In the genomic region with DNA sequence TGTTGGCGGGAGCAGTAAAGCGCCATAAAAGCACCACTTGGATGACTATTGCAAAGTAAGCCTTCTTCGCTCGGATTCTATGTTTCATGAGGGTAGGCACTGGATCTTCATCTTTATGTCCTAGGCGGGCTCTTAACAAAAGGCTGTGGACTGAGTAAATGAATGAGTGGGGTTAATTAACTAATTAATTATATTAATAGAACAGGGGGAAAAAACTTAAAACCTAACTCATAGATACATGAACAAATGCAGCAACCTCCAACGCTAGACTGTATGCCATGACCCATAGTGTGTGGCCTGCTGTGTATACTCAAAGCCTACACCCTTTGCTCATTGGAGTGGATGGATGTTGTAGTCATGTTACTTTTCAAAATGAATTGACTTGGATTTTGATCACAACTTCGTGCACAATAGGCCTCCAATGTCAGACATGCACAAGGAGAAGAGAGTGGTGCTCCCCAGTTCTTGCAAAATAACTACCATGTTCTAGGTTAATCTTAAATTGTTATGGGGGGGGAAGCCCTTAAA, we compare ENCODE assay signal across 8 cellular contexts. TPM values are rescaled to one million over a fixed set of nuclear protein-coding genes. Genes with fewer than 3 reads are reported as not detected.
DNase-seq lines count a peak whose midpoint lies in the region; ATAC-seq and TF ChIP-seq lines count a peak whose summit lies in the region.
"Had no signal": no experiment of that assay in that cellular context is flagged by ENCODE, and none has a peak within 500 bp of the region (broad histone marks: within the 10 kb centered on the region; RNA-seq: fewer than 3 reads in every experiment).

No MANE protein-coding gene starts in this region.

- H3K4me1 Mint-ChIP-seq in effector memory CD8-positive, alpha-beta T cell (ENCODE audit: low read depth in 2 of 2): peaks cover 26 to 38% of the 10 kb centered on the region in 2 donors
- peaks cover 19% of the 10 kb centered on the region for H3K4me1 Mint-ChIP-seq in progenitor cell of endocrine pancreas (ENCODE audit: low read depth)

- peak overlapping the region; percentile 84 for H3K9ac ChIP-seq in Karpas-422 (ENCODE audit: low read length)

- H3K36me3 ChIP-seq in Karpas-422 (ENCODE audit: insufficient read depth, low read length): no peaks in the 10 kb centered on the region

- no peaks in the 10 kb centered on the region for H3K27me3 Mint-ChIP-seq in effector memory CD8-positive, alpha-beta T cell
- peaks cover 80% of the 10 kb centered on the region for H3K27me3 Mint-ChIP-seq in progenitor cell of endocrine pancreas

- no peaks in the 10 kb centered on the region for H3K9me3 ChIP-seq in Karpas-422 (ENCODE audit: low read length)

- peaks cover 15% of the 10 kb centered on the region for H3K79me2 ChIP-seq in Karpas-422 (ENCODE audit: low read length)

- TF ChIP-seq CTCF in progenitor cell of endocrine pancreas (IDR thresholded peaks at IDR 0.05; ENCODE audit: unreplicated experiment): no peak

- no peaks in the 10 kb centered on the region for H3K9me3 Mint-ChIP-seq in effector memory CD8-positive, alpha-beta T cell
- no peaks in the 10 kb centered on the region for H3K9me3 Mint-ChIP-seq in progenitor cell of endocrine pancreas (ENCODE audit: low read depth)

- H3K4me2 ChIP-seq in Karpas-422 (ENCODE audit: low read depth, low read length, poor library complexity, severe bottlenecking): peak overlapping the region; percentile 73

- no peaks in the 10 kb centered on the region for H3K9me2 ChIP-seq in Karpas-422 (replicated peaks; ENCODE audit: insufficient read depth, low read length)

- H3K36me3 Mint-ChIP-seq in effector memory CD8-positive, alpha-beta T cell (ENCODE audit: insufficient read depth): peaks cover 32% of the 10 kb centered on the region
- no peaks in the 10 kb centered on the region for H3K36me3 Mint-ChIP-seq in progenitor cell of endocrine pancreas (ENCODE audit: insufficient read depth)

- ATAC-seq in effector memory CD8-positive, alpha-beta T cell (replicated peaks): no peak

- H3K27ac Mint-ChIP-seq in effector memory CD8-positive, alpha-beta T cell: peak overlapping the region; percentile 95 to 96
- no peak overlapping the region for H3K27ac Mint-ChIP-seq in progenitor cell of endocrine pancreas

- DNase-seq in Karpas-422: no peak
- DNase-seq in effector memory CD8-positive, alpha-beta T cell: no peak
- no peak for DNase-seq in progenitor cell of endocrine pancreas (ENCODE audit: low spot score, unreplicated experiment)
- no peak for DNase-seq in COLO668 (lab: John Stamatoyannopoulos, UW; ENCODE audit: unreplicated experiment)
- no peak for DNase-seq in NCI-H1694 treated with DMSO at 0.1 percent for 48 hours (lab: John Stamatoyannopoulos, UW)
- DNase-seq in NCI-H524 (lab: John Stamatoyannopoulos, UW): no peak
- DNase-seq: substantia nigra had no signal

- peak overlapping the region; percentile 78; the same call in 1 of the 2 replicates for H2AFZ ChIP-seq in Karpas-422 (ENCODE audit: low read length)

- H4K20me1 ChIP-seq in Karpas-422 (ENCODE audit: insufficient read depth, low read depth, low read length): no peaks in the 10 kb centered on the region

- peak overlapping the region; percentile 98 for H3K4me3 Mint-ChIP-seq in effector memory CD8-positive, alpha-beta T cell
- H3K4me3 Mint-ChIP-seq in progenitor cell of endocrine pancreas (ENCODE audit: low read depth): peak overlapping the region; percentile 14

- peak overlapping the region; percentile 74; the same call in 1 of the 2 replicates for H3K4me3 ChIP-seq in GM08714 (ENCODE audit: low read length)
- H3K4me3 ChIP-seq in Karpas-422 (ENCODE audit: low read length): peak overlapping the region; percentile 77

- 0 out of 2 replicates have a peak overlapping the region, but pooled peaks have one; percentile 9 for H3K27ac ChIP-seq in Karpas-422 (ENCODE audit: low read length)

- peaks cover 40% of the 10 kb centered on the region for H3K4me1 ChIP-seq in Karpas-422 (ENCODE audit: low read length)

- no peaks in the 10 kb centered on the region for H3K27me3 ChIP-seq in Karpas-422 (ENCODE audit: low read length)

RNA-seq across cellular contexts. Expression of a gene that starts 0.4 kb away (rescaled TPM):
- 10.2 and 10.8 TPM in 2 replicates for total RNA-seq in Karpas-422 (2014; rRNA removed; shearing (Covaris generic); ENCODE audit: low replicate concordance)
- total RNA-seq in progenitor cell of endocrine pancreas: 0.17 and 0.31 TPM in 2 replicates
